In genomic region chr14:71521736-71522135, GRCh38 we compare ENCODE assay signal across 31 cellular contexts.
DNase-seq lines count a peak whose midpoint lies in the region; FAIRE-seq and TF ChIP-seq lines count a peak whose summit lies in the region.
"Had no signal": no experiment of that assay in that cellular context is flagged by ENCODE, and none has a peak within 500 bp of the region (broad histone marks: within the 10 kb centered on the region; RNA-seq: fewer than 3 reads in every experiment).

No MANE protein-coding gene starts in this region.

- TF ChIP-seq CTCF in HEK293 (tag by site-specific recombination; IDR thresholded peaks at IDR 0.05): no peak
- TF ChIP-seq CTCF in astrocyte (IDR thresholded peaks at IDR 0.05; ENCODE audit: insufficient read depth, low read depth, low read length): no peak
- TF ChIP-seq CTCF in progenitor cell of endocrine pancreas (IDR thresholded peaks at IDR 0.05; ENCODE audit: unreplicated experiment): no peak
- TF ChIP-seq CTCF in dorsolateral prefrontal cortex (IDR thresholded peaks at IDR 0.05 in 54 of 56, conservative IDR thresholded peaks at IDR 0.05 in 2 of 56; ENCODE audit: low read depth in 1 of 56, partially characterized antibody in 56 of 56): no peak

- H3K36me3 ChIP-seq in HEK293 (ENCODE audit: control insufficient read depth in 2 of 2, insufficient read depth in 1 of 2, low read length in 2 of 2) (no peaks in the 10 kb centered on the region; a peak in 1 of 3 replicates), astrocyte (ENCODE audit: insufficient read depth, low read length) (no peaks in the 10 kb centered on the region)
- H3K36me3 ChIP-seq: ascending aorta, colonic mucosa, left lung, neutrophil, Peyer's patch, prostate gland, SJCRH30 had no signal

- no peak overlapping the region for H2AFZ ChIP-seq in astrocyte (ENCODE audit: low read depth, low read length)

- H3K4me1 ChIP-seq in HEK293 (ENCODE audit: control insufficient read depth, insufficient read depth, low read length) (peaks cover 30% of the 10 kb centered on the region), astrocyte (ENCODE audit: insufficient read depth, low read length) (peaks cover 5% of the 10 kb centered on the region)
- H3K4me1 ChIP-seq: ascending aorta, colonic mucosa, left lung, Peyer's patch, prostate gland had no signal

- H3K9me3 ChIP-seq in HEK293 (ENCODE audit: control insufficient read depth, insufficient read depth, low read depth, low read length): no peaks in the 10 kb centered on the region
- no peaks in the 10 kb centered on the region for H3K9me3 ChIP-seq in astrocyte (ENCODE audit: insufficient read depth, low read depth, low read length)
- H3K9me3 ChIP-seq: ascending aorta, colonic mucosa, left lung, neutrophil, Peyer's patch, prostate gland, SJCRH30 had no signal

- H3K4me1 Mint-ChIP-seq in astrocyte (ENCODE audit: low read depth, unreplicated experiment): peaks cover 14% of the 10 kb centered on the region
- H3K4me1 Mint-ChIP-seq in progenitor cell of endocrine pancreas (ENCODE audit: low read depth): peaks cover 17% of the 10 kb centered on the region

- peaks cover 31% of the 10 kb centered on the region for H3K79me2 ChIP-seq in astrocyte (ENCODE audit: insufficient read depth, low read length)

- intact Hi-C loops in dorsolateral prefrontal cortex (cut with DNase I): no loop called here

- CTCF ChIA-PET in HEK293 (lab: Yijun Ruan, JAX): interaction anchor here (0.8 kb wide), 1 partner anchor 24 kb away, joined by 3 read pairs; no protein-coding TSS in a partner anchor

- no peak for FAIRE-seq in astrocyte (lab: Jason Lieb, UNC)
- FAIRE-seq in GM19239 (lab: Jason Lieb, UNC): no peak
- FAIRE-seq: G401.6 had no signal

- H3K4me3 ChIP-seq in HEK293 (ENCODE audit: low read depth, low read length): no peak overlapping the region
- H3K4me3 ChIP-seq in astrocyte (ENCODE audit: insufficient read depth, low read depth, low read length): no peak overlapping the region
- H3K4me3 ChIP-seq in dorsolateral prefrontal cortex: no peak overlapping the region
- H3K4me3 ChIP-seq: ascending aorta, colonic mucosa, left lung, Peyer's patch, prostate gland, SJCRH30 had no signal

- H3K4me3 Mint-ChIP-seq in astrocyte (ENCODE audit: unreplicated experiment) (no peak overlapping the region), progenitor cell of endocrine pancreas (ENCODE audit: low read depth) (no peak overlapping the region)
- H3K4me3 Mint-ChIP-seq: activated naive CD8-positive, alpha-beta T cell treated with anti-CD3 and anti-CD28 coated beads, Interleukin-2, amount 10 ng/mL, durations not matched to agents 7 days and 5 days; CD8-positive, alpha-beta memory T cell had no signal

- DNase-seq in NCI-H1417 treated with DMSO at 0.1 percent for 48 hours (lab: John Stamatoyannopoulos, UW): peak; percentile 28
- no peak for DNase-seq in astrocyte (ENCODE audit: low read depth)
- no peak for DNase-seq in progenitor cell of endocrine pancreas (ENCODE audit: low spot score, unreplicated experiment)
- no peak for DNase-seq in dorsolateral prefrontal cortex
- no peak for DNase-seq in stimulated activated naive CD4-positive, alpha-beta T cell (lab: John Stamatoyannopoulos, UW)
- DNase-seq in NAMALWA (ENCODE audit: low spot score): no peak
- DNase-seq in GM19239 (ENCODE audit: insufficient read length, low spot score): no peak
- DNase-seq: activated CD4-positive, alpha-beta T cell treated with anti-CD3 and anti-CD28 coated beads for 4 hours; activated CD8-positive, alpha-beta memory T cell treated with anti-CD3 and anti-CD28 coated beads for 24 hours; activated gamma-delta T cell; activated naive CD8-positive, alpha-beta T cell treated with anti-CD3 and anti-CD28 coated beads, Interleukin-2, amount 10 ng/mL, durations not matched to agents 7 days and 5 days; CD8-positive, alpha-beta memory T cell; colonic mucosa; effector memory CD4-positive, alpha-beta T cell; erythroblast; HCEC 1CT; left lung; NCI-H1092; NCI-H2029; NCI-H526 treated with DMSO at 0.1 percent for 48 hours; Peyer's patch; SJCRH30; stimulated activated CD4-positive, alpha-beta T cell treated with anti-CD3 and anti-CD28 coated beads, Interleukin-12 subunit alpha, Interleukin-12 subunit beta, amount 100 ng/mL, for 4 hours; stimulated activated CD4-positive, alpha-beta T cell treated with anti-CD3 and anti-CD28 coated beads, Interleukin-2, amount 100 ng/mL, for 48 hours; WERI-Rb-1 had no signal

- H3K36me3 Mint-ChIP-seq in astrocyte (ENCODE audit: low read depth, unreplicated experiment) (peaks cover 5% of the 10 kb centered on the region), progenitor cell of endocrine pancreas (ENCODE audit: insufficient read depth) (peaks cover 8% of the 10 kb centered on the region)

- H3K9me3 Mint-ChIP-seq in astrocyte (ENCODE audit: unreplicated experiment): peaks cover 4% of the 10 kb centered on the region
- peaks cover 2% of the 10 kb centered on the region for H3K9me3 Mint-ChIP-seq in progenitor cell of endocrine pancreas (ENCODE audit: low read depth)

- no peak overlapping the region for H3K27ac ChIP-seq in HEK293 (ENCODE audit: extremely low read depth, low read depth, low read length)
- no peak overlapping the region for H3K27ac ChIP-seq in astrocyte (ENCODE audit: low read depth, low read length)
- H3K27ac ChIP-seq in dorsolateral prefrontal cortex: peak overlapping the region in 2 of 59 donors; percentile 15 to 25
- H3K27ac ChIP-seq: ascending aorta, colonic mucosa, left lung, neutrophil, Peyer's patch, prostate gland, SJCRH30, WERI-Rb-1 had no signal

- peak overlapping the region; percentile 20 for H3K4me2 ChIP-seq in astrocyte (ENCODE audit: low read length)

- H3K9ac ChIP-seq in astrocyte (ENCODE audit: low read length): no peak overlapping the region

- H3K27me3 Mint-ChIP-seq in astrocyte (ENCODE audit: low read depth, unreplicated experiment) (no peaks in the 10 kb centered on the region), progenitor cell of endocrine pancreas (no peaks in the 10 kb centered on the region)
- H3K27me3 Mint-ChIP-seq: activated naive CD8-positive, alpha-beta T cell treated with anti-CD3 and anti-CD28 coated beads, Interleukin-2, amount 10 ng/mL, durations not matched to agents 7 days and 5 days; CD8-positive, alpha-beta memory T cell; IgD-negative memory B cell had no signal

- no peaks in the 10 kb centered on the region for H4K20me1 ChIP-seq in astrocyte (ENCODE audit: insufficient read depth, low read length)

- H3K27me3 ChIP-seq in astrocyte (ENCODE audit: insufficient read depth, low read length) (no peaks in the 10 kb centered on the region), dorsolateral prefrontal cortex (no peaks in the 10 kb centered on the region)
- H3K27me3 ChIP-seq: ascending aorta, colonic mucosa, left lung, neutrophil, Peyer's patch, SJCRH30 had no signal

- H3K27ac Mint-ChIP-seq in astrocyte (ENCODE audit: unreplicated experiment): no peak overlapping the region
- H3K27ac Mint-ChIP-seq in progenitor cell of endocrine pancreas: peak overlapping the region; percentile 19
- H3K27ac Mint-ChIP-seq: IgD-negative memory B cell had no signal

- POLR2A ChIA-PET in HEK293 (lab: Yijun Ruan, JAX): no interaction called here

TF ChIP-seq in HEK293, 187 proteins besides CTCF, POLR2A, EP300 and RAD21 (continues in another document):
- peak; percentile 80 for TF ChIP-seq ZNF580 (tag by site-specific recombination; IDR thresholded peaks at IDR 0.05)
- no peak for TF ChIP-seq ZNF146 (tag by site-specific recombination; IDR thresholded peaks at IDR 0.05)
- TF ChIP-seq PRDM4 (tag by site-specific recombination; IDR thresholded peaks at IDR 0.05): peak; percentile 34; the same call in 1 of the 2 replicates
- no peak for TF ChIP-seq ZNF174 (tag by site-specific recombination; IDR thresholded peaks at IDR 0.05)
- TF ChIP-seq ZNF175 (tag by site-specific recombination; IDR thresholded peaks at IDR 0.05): no peak
- TF ChIP-seq KLF8 (tag by site-specific recombination; IDR thresholded peaks at IDR 0.05): no peak
- TF ChIP-seq IKZF3 (tag by site-specific recombination; IDR thresholded peaks at IDR 0.05): 0 out of 2 replicates have a peak, but pooled peaks have one; percentile 26
- TF ChIP-seq ZNF677 (tag by site-specific recombination; IDR thresholded peaks at IDR 0.05): no peak
- no peak for TF ChIP-seq ZBTB1 (tag by site-specific recombination; IDR thresholded peaks at IDR 0.05)
- no peak for TF ChIP-seq ZNF785 (tag by site-specific recombination; IDR thresholded peaks at IDR 0.05)
- TF ChIP-seq ZNF843 (tag by site-specific recombination; IDR thresholded peaks at IDR 0.05): peak; percentile 83
- peak; percentile 60; the same call in 1 of the 2 replicates for TF ChIP-seq ZNF596 (tag by site-specific recombination; IDR thresholded peaks at IDR 0.05)
